In the genomic region with DNA sequence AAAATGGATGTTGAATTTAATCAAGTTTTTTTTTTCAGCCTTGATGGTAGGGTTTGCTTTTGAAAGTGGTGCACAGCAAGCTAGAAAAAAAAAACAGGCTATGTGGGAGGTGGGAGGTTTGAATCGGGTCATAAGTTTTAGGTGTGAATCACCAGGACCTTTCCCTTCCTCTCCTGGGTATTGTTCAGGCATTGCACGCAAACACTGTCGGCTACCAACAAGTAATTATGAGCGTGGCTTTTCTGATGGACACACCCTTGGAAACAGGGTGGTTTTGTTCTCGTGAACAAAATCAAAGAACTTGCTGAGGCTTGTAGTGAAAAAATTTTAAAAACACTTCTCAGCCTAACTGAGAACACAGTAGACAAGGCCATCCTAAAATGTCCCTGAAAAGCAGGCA, we compare ENCODE assay signal across 16 cellular contexts. TPM values are rescaled to one million over a fixed set of nuclear protein-coding genes. Genes with fewer than 3 reads are reported as not detected.
DNase-seq lines count a peak whose midpoint lies in the region; ATAC-seq lines count a peak whose summit lies in the region.
"Had no signal": no experiment of that assay in that cellular context is flagged by ENCODE, and none has a peak within 500 bp of the region (broad histone marks: within the 10 kb centered on the region; RNA-seq: fewer than 3 reads in every experiment).

No MANE protein-coding gene starts in this region.

- DNase-seq in AG20443 (ENCODE audit: low spot score) (peak; percentile 29), M059J (ENCODE audit: low read depth) (peak; percentile 35), dermis blood vessel endothelial cell (peak; percentile 84), left kidney (ENCODE audit: low read depth, low spot score) (peak; percentile 21), HCEC 1CT (no peak), T-helper 9 cell (no peak)
- DNase-seq in stimulated activated CD4-positive, alpha-beta T cell treated with anti-CD3 and anti-CD28 coated beads, Interleukin-12 subunit alpha, Interleukin-12 subunit beta, amount 100 ng/mL, for 4 hours: no peak
- DNase-seq: activated CD4-positive, alpha-beta T cell treated with anti-CD3 and anti-CD28 coated beads, Interleukin-2, amount 50 U/mL, for 48 hours; activated naive CD8-positive, alpha-beta T cell treated with anti-CD3 and anti-CD28 coated beads, Interleukin-2, amount 50 U/mL, for 24 hours; activated T-cell treated with anti-CD3 and anti-CD28 coated beads, Interleukin-2, amount 50 U/mL, for 48 hours; NCI-H1694; NCI-H774; occipital lobe; SHP77 had no signal

- ATAC-seq in GM18502 (IDR thresholded peaks at IDR 0.05; ENCODE audit: poor library complexity, unreplicated experiment): no peak
- ATAC-seq: activated naive CD8-positive, alpha-beta T cell treated with anti-CD3 and anti-CD28 coated beads, Interleukin-2, amount 50 U/mL, for 24 hours had no signal

RNA-seq across cellular contexts. Expression of gene PIR, which starts 18.1 kb away (rescaled TPM):
- 25.4 and 32.6 TPM in 2 replicates for total RNA-seq in M059J (2014; rRNA removed; shearing (Covaris generic))
- total RNA-seq in dermis blood vessel endothelial cell: 135 and 165 TPM in 2 replicates

RNA-seq across cellular contexts. Expression of gene BMX, which starts 25.6 kb away (rescaled TPM):
- not detected in 2 replicates for total RNA-seq in M059J (2014; rRNA removed; shearing (Covaris generic))
- 208 and 253 TPM in 2 replicates for total RNA-seq in dermis blood vessel endothelial cell
- total RNA-seq: mesothelial cell of epicardium had no signal

Comparison
In these comparisons a context has a peak if more than half of its experiments do, and no peak if none do; other contexts are left out.
1. DNase-seq: peak in AG20443 (single experiment), M059J (single experiment), dermis blood vessel endothelial cell (single experiment) and left kidney (single experiment); none in HCEC 1CT (single experiment), T-helper 9 cell (single experiment) and stimulated activated CD4-positive, alpha-beta T cell treated with anti-CD3 and anti-CD28 coated beads, Interleukin-12 subunit alpha, Interleukin-12 subunit beta, amount 100 ng/mL, for 4 hours (single experiment).
2. RNA of gene BMX, which starts 25.6 kb away (total RNA-seq): 208 to 253 TPM in dermis blood vessel endothelial cell; not detected in M059J; every median in the first group is over 100 times any median in the second.